Comparison of ENCODE assay signal across 8 cellular contexts in the genomic region with DNA sequence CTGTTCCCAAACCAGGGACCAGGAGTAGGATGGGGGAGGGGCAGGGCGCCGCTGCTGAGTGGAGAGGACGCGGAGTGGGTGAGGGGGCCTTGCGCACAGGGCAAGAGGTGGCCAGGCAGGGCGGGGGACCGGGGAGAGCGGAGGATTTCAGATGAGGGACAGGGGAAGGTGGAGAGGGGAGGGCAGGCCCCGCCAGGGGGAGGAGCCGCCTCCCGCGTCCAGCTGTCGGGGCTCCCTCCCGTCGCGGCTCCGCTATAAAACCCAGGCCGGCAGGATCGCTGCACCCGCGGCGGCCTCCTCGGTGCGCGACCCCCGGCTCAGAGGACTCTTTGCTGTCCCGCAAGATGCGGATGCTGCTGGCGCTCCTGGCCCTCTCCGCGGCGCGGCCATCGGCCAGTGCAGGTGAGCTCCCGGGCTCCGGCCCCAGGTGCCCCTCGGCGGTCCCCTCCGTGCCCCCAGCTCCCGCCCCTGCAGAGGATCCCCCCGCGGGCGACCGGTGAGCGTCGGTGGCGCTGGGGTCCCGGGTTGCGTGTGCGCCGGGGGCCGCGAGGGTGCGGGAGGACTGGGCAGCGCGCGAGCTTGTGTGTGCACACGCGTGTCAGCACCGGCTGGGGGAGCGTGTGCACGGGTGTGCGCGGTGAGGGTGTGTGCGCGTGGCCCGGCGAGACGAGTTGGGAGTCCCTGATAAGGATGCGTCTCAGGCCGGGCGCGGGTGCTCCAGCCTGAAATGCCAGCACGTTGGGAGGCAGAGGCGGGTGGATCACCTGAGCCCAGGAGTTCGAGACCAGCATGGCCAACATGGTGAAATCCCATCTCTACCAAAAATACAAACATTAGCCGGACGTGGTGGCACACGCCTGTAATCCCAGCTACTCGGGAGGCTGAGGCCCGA. TPM values are rescaled to one million over a fixed set of nuclear protein-coding genes. Genes with fewer than 3 reads are reported as not detected.
DNase-seq lines count a peak whose midpoint lies in the region; ATAC-seq and TF ChIP-seq lines count a peak whose summit lies in the region.

A gene (plus strand): TSS at position 283 of the 892 bp plus-strand sequence. CDS start 62 bp downstream, at position 345.

- H3K27ac ChIP-seq in OCI-LY3 (ENCODE audit: low read length) (no peak within 1 kb of the TSS), parathyroid adenoma (no peak within 1 kb of the TSS)

- H3K4me1 ChIP-seq in OCI-LY3 (ENCODE audit: low read length), result peaks cover 14% of the 10 kb centered on the region
- no peaks in the 10 kb centered on the region for H3K4me1 ChIP-seq in parathyroid adenoma

- intact Hi-C loops in Right ventricle myocardium superior (cut with DNase I), result loop anchor here (10.0 kb wide), 1 partner anchor 285 kb away; no protein-coding TSS in a partner anchor

- peak within 1 kb of the TSS; percentile 24; the same call in 1 of the 2 replicates for H3K9ac ChIP-seq in OCI-LY3 (ENCODE audit: low read length)
- H3K9ac ChIP-seq in parathyroid adenoma, result no peak within 1 kb of the TSS

- DNase-seq in GM10266 (ENCODE audit: extremely low spot score), result peak; percentile 38
- DNase-seq in Right ventricle myocardium superior, result peak; percentile 50
- no peak for DNase-seq in occipital lobe (lab: John Stamatoyannopoulos, UW)
- no peak for DNase-seq in NK-92 (lab: John Stamatoyannopoulos, UW; ENCODE audit: unreplicated experiment)

- no peaks in the 10 kb centered on the region for H4K20me1 ChIP-seq in OCI-LY3 (ENCODE audit: insufficient read depth, low read length)

- H2AFZ ChIP-seq in OCI-LY3 (ENCODE audit: low read depth, low read length) (peak within 1 kb of the TSS; percentile 58; the same call in 1 of the 2 replicates), parathyroid adenoma (peak within 1 kb of the TSS; percentile 73)

- H3K79me2 ChIP-seq in OCI-LY3 (ENCODE audit: low read length), result no peaks in the 10 kb centered on the region
- H3K79me2 ChIP-seq in parathyroid adenoma, result no peaks in the 10 kb centered on the region

- TF ChIP-seq CTCF in GM10266 (IDR thresholded peaks at IDR 0.05; ENCODE audit: control insufficient read depth, insufficient read depth, low read depth, missing control alignments), result no peak
- no peak for TF ChIP-seq CTCF in OCI-LY3 (IDR thresholded peaks at IDR 0.05; ENCODE audit: low read depth, low read length)
- TF ChIP-seq CTCF in parathyroid adenoma (IDR thresholded peaks at IDR 0.05), result no peak

- H3K36me3 ChIP-seq in OCI-LY3 (replicated peaks; ENCODE audit: low read depth, low read length) (no peaks in the 10 kb centered on the region), parathyroid adenoma (ENCODE audit: control insufficient read depth, insufficient read depth, low read length) (no peaks in the 10 kb centered on the region)

- no peaks in the 10 kb centered on the region for H3K9me3 ChIP-seq in OCI-LY3 (ENCODE audit: insufficient read depth, low read length)
- no peaks in the 10 kb centered on the region for H3K9me3 ChIP-seq in parathyroid adenoma (ENCODE audit: control insufficient read depth, low read length)

- H3K4me2 ChIP-seq in OCI-LY3 (ENCODE audit: low read length) (peak within 1 kb of the TSS; percentile 74), parathyroid adenoma (ENCODE audit: low read length) (no peak within 1 kb of the TSS)

- H3K27me3 ChIP-seq in OCI-LY3 (ENCODE audit: low read depth, low read length) (peaks cover 9% of the 10 kb centered on the region; the same call in 1 of the 2 replicates), parathyroid adenoma (ENCODE audit: control insufficient read depth, insufficient read depth, low read length) (no peaks in the 10 kb centered on the region)

- H3K4me3 ChIP-seq in OCI-LY3 (ENCODE audit: low read length), result peak within 1 kb of the TSS; percentile 71
- H3K4me3 ChIP-seq in parathyroid adenoma (ENCODE audit: low read depth, low read length), result peak within 1 kb of the TSS; percentile 11

- ATAC-seq in Right ventricle myocardium superior (ENCODE audit: poor library complexity), result peak; percentile 42
- ATAC-seq in GM18907 (IDR thresholded peaks at IDR 0.05; ENCODE audit: unreplicated experiment), result no peak
- ATAC-seq in GM21717 (IDR thresholded peaks at IDR 0.05; ENCODE audit: unreplicated experiment), result no peak

RNA-seq across cellular contexts. Expression of the gene that starts here (rescaled TPM):
- total RNA-seq in Right ventricle myocardium superior, result 15.1 TPM
- 1.2 TPM for total RNA-seq in occipital lobe

Comparison
In these comparisons a context has a peak if more than half of its experiments do, and no peak if none do; other contexts are left out.
1. DNase-seq: peak in GM10266 (single experiment) and Right ventricle myocardium superior (single experiment); none in occipital lobe (single experiment) and NK-92 (single experiment).